ENCODE assay signal across 18 cellular contexts in the genomic region with DNA sequence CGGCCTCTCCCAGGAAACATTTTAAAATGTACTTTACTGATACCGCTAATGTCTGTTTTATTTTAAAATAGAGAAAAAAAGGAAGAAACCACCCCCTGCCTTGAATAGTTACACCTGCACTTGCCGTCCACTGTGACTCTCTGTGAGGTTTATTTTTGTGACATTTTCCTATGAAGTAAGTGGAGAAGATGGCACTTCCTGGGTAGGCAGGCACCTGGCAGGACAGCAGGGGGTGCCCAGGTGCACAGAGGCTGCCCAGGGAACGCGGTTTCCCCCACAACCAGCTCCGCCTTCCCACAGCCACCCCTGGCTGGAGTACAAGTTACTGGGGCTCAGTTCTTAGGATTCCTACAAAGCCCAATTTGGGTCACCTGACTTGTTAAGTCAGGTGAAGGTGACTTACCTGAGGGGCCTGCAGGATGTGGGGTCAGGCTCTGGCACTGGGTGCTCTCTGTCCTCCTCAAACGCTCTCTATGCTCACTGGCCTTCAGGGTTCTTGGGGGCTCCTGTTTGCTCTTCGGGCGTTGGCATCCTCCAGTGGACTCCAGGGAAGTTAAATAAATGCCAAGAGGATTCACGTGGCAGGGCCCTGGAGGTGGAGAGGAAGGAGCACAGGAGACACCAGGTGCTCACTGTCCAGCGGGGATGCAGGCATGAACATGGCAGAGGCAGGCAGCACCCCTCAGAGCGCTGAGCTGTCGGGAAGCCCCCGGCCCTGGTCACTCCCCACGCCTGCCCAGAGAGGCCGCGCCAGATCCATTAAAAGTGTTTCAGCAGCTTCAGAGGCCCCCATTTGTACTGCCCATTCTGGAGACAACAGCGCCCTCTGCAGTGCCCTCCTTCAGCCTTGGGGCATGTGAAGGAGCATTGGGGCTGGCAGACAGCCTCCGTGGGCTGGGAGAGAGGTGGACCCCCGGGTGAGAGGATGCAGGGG.
DNase-seq lines count a peak whose midpoint lies in the region; ATAC-seq and TF ChIP-seq lines count a peak whose summit lies in the region.
"Had no signal": no experiment of that assay in that cellular context is flagged by ENCODE, and none has a peak within 500 bp of the region (broad histone marks: within the 10 kb centered on the region; RNA-seq: fewer than 3 reads in every experiment).

No MANE protein-coding gene starts in this region.

- H3K4me3 Mint-ChIP-seq in activated naive CD4-positive, alpha-beta T cell treated with anti-CD3 and anti-CD28 coated beads, Interleukin-2, amount 10 ng/mL, durations not matched to agents 7 days and 5 days: no peak overlapping the region

- no peaks in the 10 kb centered on the region for H3K36me3 Mint-ChIP-seq in activated naive CD4-positive, alpha-beta T cell treated with anti-CD3 and anti-CD28 coated beads, Interleukin-2, amount 10 ng/mL, durations not matched to agents 7 days and 5 days

- TF ChIP-seq POLR2A in vagina (IDR thresholded peaks at IDR 0.05): no peak

- H3K4me1 ChIP-seq in right atrium auricular region (no peaks in the 10 kb centered on the region), vagina (no peaks in the 10 kb centered on the region)
- H3K4me1 ChIP-seq: A549, SJCRH30 had no signal

- H3K27ac Mint-ChIP-seq in activated naive CD4-positive, alpha-beta T cell treated with anti-CD3 and anti-CD28 coated beads, Interleukin-2, amount 10 ng/mL, durations not matched to agents 7 days and 5 days: no peak overlapping the region

- H3K36me3 ChIP-seq in right atrium auricular region (no peaks in the 10 kb centered on the region), vagina (no peaks in the 10 kb centered on the region)
- H3K36me3 ChIP-seq: SJCRH30 had no signal

- no peaks in the 10 kb centered on the region for H3K27me3 Mint-ChIP-seq in activated naive CD4-positive, alpha-beta T cell treated with anti-CD3 and anti-CD28 coated beads, Interleukin-2, amount 10 ng/mL, durations not matched to agents 7 days and 5 days

- DNase-seq in right atrium auricular region (ENCODE audit: low spot score) (peak; percentile 32), left cardiac atrium (no peak), NCI-H69 (lab: John Stamatoyannopoulos, UW) (peak; percentile 68), iPS-NIHi7 (ENCODE audit: extremely low spot score) (peak; percentile 65), vagina (ENCODE audit: extremely low spot score in 2 of 2) (peak; percentile 70 to 87), NCI-H2107 (lab: John Stamatoyannopoulos, UW) (no peak), dorsolateral prefrontal cortex (no peak)
- no peak for DNase-seq in activated naive CD4-positive, alpha-beta T cell treated with anti-CD3 and anti-CD28 coated beads, Interleukin-2, amount 10 ng/mL, durations not matched to agents 7 days and 5 days
- DNase-seq: C1 segment of cervical spinal cord, DMS53, HCEC 1CT, NCI-H1092, NCI-H1694, NCI-H226, NCI-H526 treated with DMSO at 0.1 percent for 48 hours, RPMI8226, SJCRH30 had no signal

- intact Hi-C loops in left cardiac atrium (cut with DNase I) (no loop called here), vagina (cut with DNase I) (no loop called here), dorsolateral prefrontal cortex (cut with DNase I) (no loop called here)

- H3K9me3 Mint-ChIP-seq in activated naive CD4-positive, alpha-beta T cell treated with anti-CD3 and anti-CD28 coated beads, Interleukin-2, amount 10 ng/mL, durations not matched to agents 7 days and 5 days: peaks cover 15% of the 10 kb centered on the region

- H3K27me3 ChIP-seq in right atrium auricular region (no peaks in the 10 kb centered on the region), vagina (no peaks in the 10 kb centered on the region), dorsolateral prefrontal cortex (peaks cover 0 to 8% (median 0%) of the 10 kb centered on the region in 45 donors)
- H3K27me3 ChIP-seq: SJCRH30 had no signal

- CTCF ChIA-PET in activated naive CD4-positive, alpha-beta T cell treated with anti-CD3 and anti-CD28 coated beads, Interleukin-2, amount 10 ng/mL, durations not matched to agents 7 days and 5 days (lab: Charles Lee): no interaction called here

- H3K27ac ChIP-seq in right atrium auricular region (no peak overlapping the region), vagina (no peak overlapping the region), dorsolateral prefrontal cortex (no peak overlapping the region)
- H3K27ac ChIP-seq: A549, SJCRH30 had no signal

- ATAC-seq in left cardiac atrium: no peak
- ATAC-seq: A549 had no signal

- no peak for TF ChIP-seq CTCF in right atrium auricular region (IDR thresholded peaks at IDR 0.05)
- no peak for TF ChIP-seq CTCF in vagina (IDR thresholded peaks at IDR 0.05)
- no peak for TF ChIP-seq CTCF in dorsolateral prefrontal cortex (IDR thresholded peaks at IDR 0.05 in 54 of 56, conservative IDR thresholded peaks at IDR 0.05 in 2 of 56; ENCODE audit: low read depth in 1 of 56, partially characterized antibody in 56 of 56)

- H3K4me3 ChIP-seq in right atrium auricular region: no peak overlapping the region
- H3K4me3 ChIP-seq in vagina: no peak overlapping the region
- no peak overlapping the region for H3K4me3 ChIP-seq in dorsolateral prefrontal cortex
- H3K4me3 ChIP-seq: A549, SJCRH30 had no signal

- no peaks in the 10 kb centered on the region for H3K4me1 Mint-ChIP-seq in activated naive CD4-positive, alpha-beta T cell treated with anti-CD3 and anti-CD28 coated beads, Interleukin-2, amount 10 ng/mL, durations not matched to agents 7 days and 5 days

- H3K9me3 ChIP-seq in right atrium auricular region (peaks cover 0 to 9% of the 10 kb centered on the region in 2 donors), vagina (no peaks in the 10 kb centered on the region)
- H3K9me3 ChIP-seq: SJCRH30 had no signal

Comparison
In these comparisons a context has a peak if more than half of its experiments do, and no peak if none do; other contexts are left out.
1. DNase-seq: peak in right atrium auricular region (single experiment), NCI-H69 (single experiment), iPS-NIHi7 (single experiment) and vagina (2 of 2); none in left cardiac atrium (single experiment), NCI-H2107 (single experiment), dorsolateral prefrontal cortex (0 of 10) and activated naive CD4-positive, alpha-beta T cell treated with anti-CD3 and anti-CD28 coated beads, Interleukin-2, amount 10 ng/mL, durations not matched to agents 7 days and 5 days (single experiment).